In the genomic region with DNA sequence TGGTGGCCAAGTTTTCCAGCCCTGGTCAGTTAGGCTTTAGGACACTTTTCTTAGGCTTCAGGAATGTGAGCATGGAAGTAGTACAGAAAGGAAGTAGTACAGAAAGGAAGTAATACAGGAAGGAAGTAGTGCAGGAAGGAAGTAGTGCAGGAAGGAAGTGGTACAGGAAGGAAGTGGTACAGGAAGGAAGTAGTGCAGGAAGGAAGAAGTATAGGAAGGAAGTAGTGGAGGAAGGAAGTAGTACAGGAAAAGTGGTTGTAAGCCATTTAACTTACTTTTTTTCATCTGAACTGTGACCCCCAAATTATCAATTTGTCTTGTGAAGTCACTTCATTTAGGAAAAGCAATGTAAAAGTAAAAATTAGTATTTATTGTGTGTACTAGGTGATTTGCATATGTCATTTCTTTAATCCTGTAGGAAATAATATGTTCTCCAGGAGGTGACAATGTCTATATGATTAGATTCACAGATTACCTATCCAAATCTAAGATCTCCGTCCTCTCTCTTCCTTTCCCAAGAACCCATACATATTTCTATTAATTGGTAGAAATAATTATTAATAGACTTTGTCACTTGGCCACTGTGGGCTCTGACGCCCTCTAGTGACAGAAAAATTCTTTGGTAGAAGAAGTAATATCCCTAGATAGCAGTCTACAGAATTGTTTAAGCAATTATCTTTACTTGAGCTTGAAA, we compare ENCODE assay signal across 8 cellular contexts. TPM values are rescaled to one million over a fixed set of nuclear protein-coding genes. Genes with fewer than 3 reads are reported as not detected.
A peak's percentile ranks its signal among the peaks of the same experiment; 100 is the strongest.
DNase-seq lines count a peak whose midpoint lies in the region; ATAC-seq and TF ChIP-seq lines count a peak whose summit lies in the region.

No MANE protein-coding gene starts in this region.

- peaks cover 11% of the 10 kb centered on the region; the same call in 1 of the 2 replicates for H3F3A ChIP-seq in Loucy (ENCODE audit: low read depth)

- no peaks in the 10 kb centered on the region for H4K20me1 ChIP-seq in Loucy (ENCODE audit: insufficient read depth, low read length, poor library complexity, severe bottlenecking)

- peaks cover 6% of the 10 kb centered on the region for H3K27me3 ChIP-seq in Loucy (ENCODE audit: insufficient read depth, low read length, poor library complexity, severe bottlenecking)

- H3K4me1 Mint-ChIP-seq in natural killer cell = peaks cover 37 to 41% of the 10 kb centered on the region in 2 donors
- H3K4me1 Mint-ChIP-seq in activated T-cell treated with anti-CD3 and anti-CD28 coated beads, Interleukin-2, amount 50 U/mL, for 4 hours (ENCODE audit: low read depth) = peaks cover 50% of the 10 kb centered on the region

- peak overlapping the region; percentile 44 to 95 for H3K27ac Mint-ChIP-seq in natural killer cell

- ATAC-seq in natural killer cell = no peak
- ATAC-seq in activated T-cell treated with anti-CD3 and anti-CD28 coated beads, Interleukin-2, amount 50 U/mL, for 4 hours = no peak

- H3K4me3 Mint-ChIP-seq in natural killer cell = no peak overlapping the region
- H3K4me3 Mint-ChIP-seq in activated T-cell treated with anti-CD3 and anti-CD28 coated beads, Interleukin-2, amount 50 U/mL, for 4 hours = no peak overlapping the region

- peaks cover under 1% of the 10 kb centered on the region for H3K79me2 ChIP-seq in Loucy (ENCODE audit: insufficient read depth, low read length)

- H3K4me1 ChIP-seq in Loucy (ENCODE audit: insufficient read depth, low read length, poor library complexity, severe bottlenecking) = peaks cover 51% of the 10 kb centered on the region

- intact Hi-C loops in natural killer cell (cut with micrococcal nuclease) = loop anchor here (1.0 kb wide), 1 partner anchor 51 kb away; no protein-coding TSS in a partner anchor

- no peaks in the 10 kb centered on the region for H3K36me3 ChIP-seq in Loucy (ENCODE audit: insufficient read depth, low read length)

- no peaks in the 10 kb centered on the region for H3K9me2 ChIP-seq in Loucy (replicated peaks; ENCODE audit: low read depth, low read length)

- H3K36me3 Mint-ChIP-seq in natural killer cell = no peaks in the 10 kb centered on the region
- no peaks in the 10 kb centered on the region for H3K36me3 Mint-ChIP-seq in activated T-cell treated with anti-CD3 and anti-CD28 coated beads, Interleukin-2, amount 50 U/mL, for 4 hours (ENCODE audit: insufficient read depth)

- TF ChIP-seq CTCF in Loucy (conservative IDR thresholded peaks at IDR 0.05; ENCODE audit: low read length) (peak; percentile 85), cardiac fibroblast (IDR thresholded peaks at IDR 0.05; ENCODE audit: low read depth, low read length) (peak; percentile 63), natural killer cell (IDR thresholded peaks at IDR 0.05) (peak; percentile 48)

- H3K4me3 ChIP-seq in Loucy (ENCODE audit: low read length, poor library complexity, severe bottlenecking) (no peak overlapping the region), cardiac fibroblast (replicated peaks in 1 of 2; ENCODE audit: low read depth in 2 of 2, low read length in 2 of 2) (no peak overlapping the region)

- no peak overlapping the region for H3K9ac ChIP-seq in Loucy (ENCODE audit: low read depth, low read length, poor library complexity, severe bottlenecking)

- DNase-seq in NCI-H2196 (lab: John Stamatoyannopoulos, UW; ENCODE audit: unreplicated experiment) (peak; percentile 37), NCI-H2196 treated with DMSO at 0.1 percent for 48 hours (lab: John Stamatoyannopoulos, UW; ENCODE audit: unreplicated experiment) (no peak), cardiac fibroblast (ENCODE audit: low read depth in 2 of 2) (peak; percentile 64 to 68), natural killer cell (no peak), NCI-H774 (lab: John Stamatoyannopoulos, UW) (no peak)
- DNase-seq in activated T-cell treated with anti-CD3 and anti-CD28 coated beads, Interleukin-2, amount 50 U/mL, for 48 hours = no peak
- DNase-seq in activated T-cell treated with anti-CD3 and anti-CD28 coated beads, Interleukin-2, amount 50 U/mL, for 4 hours = no peak

- no peaks in the 10 kb centered on the region for H3K9me3 ChIP-seq in Loucy (ENCODE audit: insufficient read depth, low read depth, low read length)

- H3K27me3 Mint-ChIP-seq in natural killer cell (ENCODE audit: low read depth in 2 of 2) = no peaks in the 10 kb centered on the region
- H3K27me3 Mint-ChIP-seq in activated T-cell treated with anti-CD3 and anti-CD28 coated beads, Interleukin-2, amount 50 U/mL, for 4 hours (ENCODE audit: low read depth) = no peaks in the 10 kb centered on the region

- H3K4me2 ChIP-seq in Loucy (ENCODE audit: low read depth, low read length, poor library complexity, severe bottlenecking) = peak overlapping the region; percentile 37

- H2AFZ ChIP-seq in Loucy (ENCODE audit: low read length) = no peak overlapping the region

- peaks cover 3% of the 10 kb centered on the region in 2 donors for H3K9me3 Mint-ChIP-seq in natural killer cell
- H3K9me3 Mint-ChIP-seq in activated T-cell treated with anti-CD3 and anti-CD28 coated beads, Interleukin-2, amount 50 U/mL, for 4 hours = peaks cover 8% of the 10 kb centered on the region

RNA-seq across cellular contexts. Expression of a gene that starts 3.9 kb away (rescaled TPM):
- 10 to 100 TPM; 17.3 to 29.9 (median 26.5) TPM for total RNA-seq in natural killer cell
- 10 to 100 TPM; 23.0 to 31.9 (median 30.1) TPM for total RNA-seq in activated T-cell treated with anti-CD3 and anti-CD28 coated beads, Interleukin-2, amount 50 U/mL, for 4 hours

RNA-seq across cellular contexts. Expression of a gene that starts 34.1 kb away (rescaled TPM):
- total RNA-seq in natural killer cell = 10 to 100 TPM in 1 of 3 donors, 1 to 10 TPM in 2; 5.0 to 13.1 (median 7.4) TPM
- total RNA-seq in activated T-cell treated with anti-CD3 and anti-CD28 coated beads, Interleukin-2, amount 50 U/mL, for 4 hours = 1 to 10 TPM; 2.6 to 4.1 (median 2.6) TPM

Comparison
In these comparisons a context has a peak if more than half of its experiments do, and no peak if none do; other contexts are left out.
1. DNase-seq: peak in NCI-H2196 (single experiment) and cardiac fibroblast (2 of 2); none in NCI-H2196 treated with DMSO at 0.1 percent for 48 hours (single experiment), natural killer cell (single experiment), NCI-H774 (single experiment), activated T-cell treated with anti-CD3 and anti-CD28 coated beads, Interleukin-2, amount 50 U/mL, for 48 hours (0 of 2) and activated T-cell treated with anti-CD3 and anti-CD28 coated beads, Interleukin-2, amount 50 U/mL, for 4 hours (single experiment).
2. Peak in every context shown above with its lines, with median percentiles within 50 percentile points of each other: CTCF ChIP-seq.